1 cellular context compared by ENCODE assay signal in genomic region chr6:151096255-151096612, GRCh38.
TF ChIP-seq lines count a peak whose summit lies in the region.

No MANE protein-coding gene starts in this region.

TF ChIP-seq in HepG2, 621 proteins besides CTCF, POLR2A, EP300 and RAD21 (continued from another document and continues in another):
- TF ChIP-seq HNF1A (IDR thresholded peaks at IDR 0.05; ENCODE audit: low read depth) (0 out of 2 replicates have a peak, but pooled peaks have one; percentile 33), HNF1A (CRISPR knock-in tag; IDR thresholded peaks at IDR 0.05; ENCODE audit: borderline replicate concordance) (peak; percentile 46; the same call in 1 of the 2 replicates), GATAD2A (CRISPR knock-in tag; IDR thresholded peaks at IDR 0.05) (peak; percentile 94), SP4 (CRISPR knock-in tag; IDR thresholded peaks at IDR 0.05) (no peak; the same call in 1 of the 2 replicates), ARNTL (CRISPR knock-in tag; IDR thresholded peaks at IDR 0.05) (0 out of 2 replicates have a peak, but pooled peaks have one; percentile 47), HNF4A (CRISPR knock-in tag; IDR thresholded peaks at IDR 0.05) (peak; percentile 73), PITX1 (CRISPR knock-in tag; IDR thresholded peaks at IDR 0.05) (peak; percentile 36; the same call in 1 of the 2 replicates), SP5 (CRISPR knock-in tag; IDR thresholded peaks at IDR 0.05; ENCODE audit: borderline replicate concordance, low read depth) (0 out of 2 replicates have a peak, but pooled peaks have one; percentile 43), HHEX (CRISPR knock-in tag; IDR thresholded peaks at IDR 0.05) (peak; percentile 31; the same call in 1 of the 2 replicates), SOX5 (CRISPR knock-in tag; IDR thresholded peaks at IDR 0.05; ENCODE audit: borderline replicate concordance) (peak; percentile 93), ZNF670 (CRISPR knock-in tag; IDR thresholded peaks at IDR 0.05; ENCODE audit: borderline replicate concordance) (no peak), ZNF792 (CRISPR knock-in tag; IDR thresholded peaks at IDR 0.05) (peak; percentile 93), ZNF124 (CRISPR knock-in tag; IDR thresholded peaks at IDR 0.05) (0 out of 2 replicates have a peak, but pooled peaks have one; percentile 50), ARNT2 (CRISPR knock-in tag; IDR thresholded peaks at IDR 0.05; ENCODE audit: low read depth) (no peak), KLF16 (CRISPR knock-in tag; IDR thresholded peaks at IDR 0.05) (peak in 1 of 2 experiments; percentile 41; a peak in 1 of 4 replicates), ZNF547 (CRISPR knock-in tag; IDR thresholded peaks at IDR 0.05) (no peak), ATF4 (CRISPR knock-in tag; IDR thresholded peaks at IDR 0.05) (0 out of 4 replicates have a peak, but pooled peaks have one; percentile 24 to 43), BCL6 (CRISPR knock-in tag; IDR thresholded peaks at IDR 0.05) (peak; percentile 74), TAF15 (IDR thresholded peaks at IDR 0.05; ENCODE audit: low read depth, low read length, poor library complexity, severe bottlenecking) (no peak), ZMYM2 (CRISPR knock-in tag; IDR thresholded peaks at IDR 0.05) (peak; percentile 79), ZNF770 (CRISPR knock-in tag; IDR thresholded peaks at IDR 0.05) (0 out of 2 replicates have a peak, but pooled peaks have one; percentile 16), NFATC3 (CRISPR knock-in tag; IDR thresholded peaks at IDR 0.05) (no peak), ZXDC (CRISPR knock-in tag; IDR thresholded peaks at IDR 0.05) (peak; percentile 74; the same call in 1 of the 2 replicates), NCOA2 (CRISPR knock-in tag; IDR thresholded peaks at IDR 0.05) (peak; percentile 84), ZNF841 (CRISPR knock-in tag; IDR thresholded peaks at IDR 0.05; ENCODE audit: borderline replicate concordance) (no peak), ZHX2 (IDR thresholded peaks at IDR 0.05; ENCODE audit: low read depth) (no peak), ZHX2 (CRISPR knock-in tag; IDR thresholded peaks at IDR 0.05; ENCODE audit: borderline replicate concordance) (no peak), TMF1 (CRISPR knock-in tag; IDR thresholded peaks at IDR 0.05; ENCODE audit: low read depth) (no peak), ZNF331 (CRISPR knock-in tag; IDR thresholded peaks at IDR 0.05) (peak; percentile 87), NR2C2 (CRISPR knock-in tag; IDR thresholded peaks at IDR 0.05; ENCODE audit: borderline replicate concordance) (peak; percentile 69; the same call in 1 of the 2 replicates), MED8 (CRISPR knock-in tag; IDR thresholded peaks at IDR 0.05; ENCODE audit: insufficient replicate concordance) (no peak)
- TF ChIP-seq, protein P1, sequence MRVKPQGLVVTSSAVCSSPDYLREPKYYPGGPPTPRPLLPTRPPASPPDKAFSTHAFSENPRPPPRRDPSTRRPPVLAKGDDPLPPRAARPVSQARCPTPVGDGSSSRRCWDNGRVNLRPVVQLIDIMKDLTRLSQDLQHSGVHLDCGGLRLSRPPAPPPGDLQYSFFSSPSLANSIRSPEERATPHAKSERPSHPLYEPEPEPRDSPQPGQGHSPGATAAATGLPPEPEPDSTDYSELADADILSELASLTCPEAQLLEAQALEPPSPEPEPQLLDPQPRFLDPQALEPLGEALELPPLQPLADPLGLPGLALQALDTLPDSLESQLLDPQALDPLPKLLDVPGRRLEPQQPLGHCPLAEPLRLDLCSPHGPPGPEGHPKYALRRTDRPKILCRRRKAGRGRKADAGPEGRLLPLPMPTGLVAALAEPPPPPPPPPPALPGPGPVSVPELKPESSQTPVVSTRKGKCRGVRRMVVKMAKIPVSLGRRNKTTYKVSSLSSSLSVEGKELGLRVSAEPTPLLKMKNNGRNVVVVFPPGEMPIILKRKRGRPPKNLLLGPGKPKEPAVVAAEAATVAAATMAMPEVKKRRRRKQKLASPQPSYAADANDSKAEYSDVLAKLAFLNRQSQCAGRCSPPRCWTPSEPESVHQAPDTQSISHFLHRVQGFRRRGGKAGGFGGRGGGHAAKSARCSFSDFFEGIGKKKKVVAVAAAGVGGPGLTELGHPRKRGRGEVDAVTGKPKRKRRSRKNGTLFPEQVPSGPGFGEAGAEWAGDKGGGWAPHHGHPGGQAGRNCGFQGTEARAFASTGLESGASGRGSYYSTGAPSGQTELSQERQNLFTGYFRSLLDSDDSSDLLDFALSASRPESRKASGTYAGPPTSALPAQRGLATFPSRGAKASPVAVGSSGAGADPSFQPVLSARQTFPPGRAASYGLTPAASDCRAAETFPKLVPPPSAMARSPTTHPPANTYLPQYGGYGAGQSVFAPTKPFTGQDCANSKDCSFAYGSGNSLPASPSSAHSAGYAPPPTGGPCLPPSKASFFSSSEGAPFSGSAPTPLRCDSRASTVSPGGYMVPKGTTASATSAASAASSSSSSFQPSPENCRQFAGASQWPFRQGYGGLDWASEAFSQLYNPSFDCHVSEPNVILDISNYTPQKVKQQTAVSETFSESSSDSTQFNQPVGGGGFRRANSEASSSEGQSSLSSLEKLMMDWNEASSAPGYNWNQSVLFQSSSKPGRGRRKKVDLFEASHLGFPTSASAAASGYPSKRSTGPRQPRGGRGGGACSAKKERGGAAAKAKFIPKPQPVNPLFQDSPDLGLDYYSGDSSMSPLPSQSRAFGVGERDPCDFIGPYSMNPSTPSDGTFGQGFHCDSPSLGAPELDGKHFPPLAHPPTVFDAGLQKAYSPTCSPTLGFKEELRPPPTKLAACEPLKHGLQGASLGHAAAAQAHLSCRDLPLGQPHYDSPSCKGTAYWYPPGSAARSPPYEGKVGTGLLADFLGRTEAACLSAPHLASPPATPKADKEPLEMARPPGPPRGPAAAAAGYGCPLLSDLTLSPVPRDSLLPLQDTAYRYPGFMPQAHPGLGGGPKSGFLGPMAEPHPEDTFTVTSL (CRISPR knock-in tag; IDR thresholded peaks at IDR 0.05; ENCODE audit: borderline replicate concordance) = peak; percentile 73; the same call in 1 of the 2 replicates
- TF ChIP-seq, protein P2, sequence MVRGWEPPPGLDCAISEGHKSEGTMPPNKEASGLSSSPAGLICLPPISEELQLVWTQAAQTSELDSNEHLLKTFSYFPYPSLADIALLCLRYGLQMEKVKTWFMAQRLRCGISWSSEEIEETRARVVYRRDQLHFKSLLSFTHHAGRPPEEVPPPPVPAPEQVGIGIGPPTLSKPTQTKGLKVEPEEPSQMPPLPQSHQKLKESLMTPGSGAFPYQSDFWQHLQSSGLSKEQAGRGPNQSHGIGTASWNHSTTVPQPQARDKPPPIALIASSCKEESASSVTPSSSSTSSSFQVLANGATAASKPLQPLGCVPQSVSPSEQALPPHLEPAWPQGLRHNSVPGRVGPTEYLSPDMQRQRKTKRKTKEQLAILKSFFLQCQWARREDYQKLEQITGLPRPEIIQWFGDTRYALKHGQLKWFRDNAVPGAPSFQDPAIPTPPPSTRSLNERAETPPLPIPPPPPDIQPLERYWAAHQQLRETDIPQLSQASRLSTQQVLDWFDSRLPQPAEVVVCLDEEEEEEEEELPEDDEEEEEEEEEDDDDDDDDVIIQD (CRISPR knock-in tag; IDR thresholded peaks at IDR 0.05; ENCODE audit: low read depth) = peak; percentile 60; the same call in 1 of the 2 replicates
